8 cellular contexts compared by ENCODE assay signal in genomic region chr17:50139950-50140885, GRCh38. TPM values are rescaled to one million over a fixed set of nuclear protein-coding genes. Genes with fewer than 3 reads are reported as not detected.
DNase-seq lines count a peak whose midpoint lies in the region; ATAC-seq and TF ChIP-seq lines count a peak whose summit lies in the region.

No MANE protein-coding gene starts in this region.

- no peak overlapping the region for H2AFZ ChIP-seq in mammary epithelial cell (ENCODE audit: low read depth, low read length)

- no TSS peak for BruUV-seq in mammary epithelial cell (replicated peaks; lab: Mats Ljungman, UMichigan)

- H3K27ac ChIP-seq in BLaER1: 0 out of 2 replicates have a peak overlapping the region, but pooled peaks have one; percentile 11
- H3K27ac ChIP-seq in mammary epithelial cell (ENCODE audit: insufficient read depth, low read depth, low read length): no peak overlapping the region

- H4K20me1 ChIP-seq in BLaER1: peaks cover 100% of the 10 kb centered on the region
- H4K20me1 ChIP-seq in mammary epithelial cell (ENCODE audit: insufficient read depth, low read length): no peaks in the 10 kb centered on the region

- H3K4me3 ChIP-seq in BLaER1 (peak overlapping the region; percentile 3; the same call in 1 of the 2 replicates), mammary epithelial cell (replicated peaks in 1 of 3; ENCODE audit: insufficient read depth in 1 of 3, low read depth in 2 of 3, low read length in 3 of 3) (no peak overlapping the region), kidney epithelial cell (ENCODE audit: low read depth, low read length) (no peak overlapping the region)

- POLR2A ChIA-PET in activated B cell treated with CpG ODN at 0.5 μM for 24 hours (lab: Charles Lee): interaction anchor here (0.6 to 4.0 kb wide), 8 partner anchors 9 to 389 kb away, joined by 3 to 40 read pairs (median 8); partner anchors contain the start of genes PPP1R9B and SAMD14

- H3K9me3 ChIP-seq in BLaER1 (no peaks in the 10 kb centered on the region), mammary epithelial cell (replicated peaks; ENCODE audit: insufficient read depth, low read length) (peaks cover 2% of the 10 kb centered on the region)

- H3K4me2 ChIP-seq in BLaER1 (peak overlapping the region; percentile 68), mammary epithelial cell (ENCODE audit: insufficient read depth, low read depth, low read length) (no peak overlapping the region)

- 57% methylated on average over 15 of the region's 19 CpGs for WGBS in mammary epithelial cell (ENCODE audit: low coverage, missing lambda C conversion rate)

- in situ Hi-C loops in mammary epithelial cell (cut with MboI; ENCODE audit: low sequenced_read_pairs in 2 of 2): no loop called here

- peaks cover 100% of the 10 kb centered on the region for H3K36me3 Mint-ChIP-seq in activated B cell treated with CpG ODN at 0.5 μM for 24 hours (ENCODE audit: low read depth)

- H3K36me3 ChIP-seq in BLaER1 (peaks cover 100% of the 10 kb centered on the region), mammary epithelial cell (ENCODE audit: insufficient read depth, low read length) (peaks cover 40% of the 10 kb centered on the region), kidney epithelial cell (ENCODE audit: control insufficient read depth, insufficient read depth, low read length) (peaks cover 16% of the 10 kb centered on the region)

- peak overlapping the region; percentile 70 for H3K27ac Mint-ChIP-seq in activated B cell treated with CpG ODN at 0.5 μM for 24 hours

- TF ChIP-seq CTCF in activated B cell treated with CpG ODN at 0.5 μM for 24 hours (IDR thresholded peaks at IDR 0.05) (peak; percentile 43), mammary epithelial cell (conservative IDR thresholded peaks at IDR 0.05 in 1 of 2, IDR thresholded peaks at IDR 0.05 in 1 of 2; ENCODE audit: extremely low read depth in 1 of 2, insufficient read depth in 1 of 2, low read depth in 1 of 2, low read length in 2 of 2) (peak; percentile 82 to 86), kidney epithelial cell (IDR thresholded peaks at IDR 0.05; ENCODE audit: insufficient read depth, low read length, poor library complexity, severe bottlenecking) (peak; percentile 95)

- dilution Hi-C loops in mammary epithelial cell (cut with HindIII; ENCODE audit: low sequenced_read_pairs): no loop called here

- peaks cover 63% of the 10 kb centered on the region for H3K4me1 Mint-ChIP-seq in activated B cell treated with CpG ODN at 0.5 μM for 24 hours

- H3K27me3 Mint-ChIP-seq in activated B cell treated with CpG ODN at 0.5 μM for 24 hours: no peaks in the 10 kb centered on the region

- H3K9me3 Mint-ChIP-seq in activated B cell treated with CpG ODN at 0.5 μM for 24 hours: no peaks in the 10 kb centered on the region

- DNase-seq in NCI-H1105 treated with DMSO at 0.1 percent for 48 hours (lab: John Stamatoyannopoulos, UW) (peak; percentile 47), activated B cell treated with CpG ODN at 0.5 μM for 24 hours (peak; percentile 76), mammary epithelial cell (peak; percentile 57), kidney epithelial cell (ENCODE audit: low read depth) (no peak)
- peak; percentile 76 to 80 for DNase-seq in stimulated activated CD4-positive, alpha-beta T cell treated with anti-CD3 and anti-CD28 coated beads, Interleukin-2, amount 100 ng/mL, for 48 hours

- H3K4me1 ChIP-seq in BLaER1 (peaks cover 51% of the 10 kb centered on the region), mammary epithelial cell (ENCODE audit: insufficient read depth, low read length) (no peaks in the 10 kb centered on the region)

- peaks cover 6% of the 10 kb centered on the region for H3K79me2 ChIP-seq in mammary epithelial cell (ENCODE audit: insufficient read depth, low read length)

- CTCF ChIA-PET in activated B cell treated with CpG ODN at 0.5 μM for 24 hours (lab: Charles Lee) (interaction anchor here (0.9 to 3.4 kb wide), 13 partner anchors 8 to 156 kb away, joined by 3 to 19 read pairs (median 4); partner anchors contain the start of gene SAMD14), mammary epithelial cell (lab: Charles Lee; ENCODE audit: low non-redundant PET) (interaction anchor here (0.6 to 0.8 kb wide), 3 partner anchors 10 to 48 kb away, joined by 3 to 8 read pairs (median 6); no protein-coding TSS in a partner anchor)

- peak overlapping the region; percentile 41 for H3K4me3 Mint-ChIP-seq in activated B cell treated with CpG ODN at 0.5 μM for 24 hours

- H3K27me3 ChIP-seq in BLaER1 (no peaks in the 10 kb centered on the region), mammary epithelial cell (ENCODE audit: insufficient read depth, low read length) (no peaks in the 10 kb centered on the region), kidney epithelial cell (ENCODE audit: control insufficient read depth, insufficient read depth, low read length) (no peaks in the 10 kb centered on the region)

- H3K9ac ChIP-seq in BLaER1 (no peak overlapping the region), mammary epithelial cell (ENCODE audit: insufficient read depth, low read length) (no peak overlapping the region)

- intact Hi-C loops in activated B cell treated with CpG ODN at 0.5 μM for 24 hours (cut with micrococcal nuclease) (loop anchor here (1.0 to 10.0 kb wide), 3 partner anchors 8 to 375 kb away; partner anchors contain the start of gene FAM117A), mammary epithelial cell (cut with micrococcal nuclease) (loop anchor here (1.0 to 2.0 kb wide), 3 partner anchors 21 to 59 kb away; partner anchors contain the start of gene PDK2)

- ATAC-seq in GM19438 (IDR thresholded peaks at IDR 0.05; ENCODE audit: low read depth, unreplicated experiment): peak; percentile 58
- ATAC-seq in activated B cell treated with CpG ODN at 0.5 μM for 24 hours (ENCODE audit: low read depth): peak; percentile 85
- no peak for ATAC-seq in GM19023 (IDR thresholded peaks at IDR 0.05; ENCODE audit: unreplicated experiment)

RNA-seq across cellular contexts. Expression of gene SAMD14, which starts 10.3 kb away (rescaled TPM):
- 4.7 and 4.9 TPM in 2 replicates for total RNA-seq in activated B cell treated with CpG ODN at 0.5 μM for 24 hours
- under 1 TPM; 0.12 to 0.33 TPM for total RNA-seq in mammary epithelial cell
- 0.05 TPM for polyA plus RNA-seq in mammary epithelial cell
- polyA minus RNA-seq in mammary epithelial cell: 0.98 TPM
- 13.3 and 14.7 TPM in 2 replicates for total RNA-seq in kidney epithelial cell

RNA-seq across cellular contexts. Expression of gene PPP1R9B, which starts 10.3 kb away (rescaled TPM):
- total RNA-seq in activated B cell treated with CpG ODN at 0.5 μM for 24 hours (300 and 313 TPM in 2 replicates), mammary epithelial cell (10 to 100 TPM; 19.5 to 46.7 TPM), kidney epithelial cell (35.2 and 38.2 TPM in 2 replicates)
- polyA plus RNA-seq in mammary epithelial cell: 13.7 TPM
- polyA minus RNA-seq in mammary epithelial cell: 19.9 TPM

RNA-seq across cellular contexts. Expression of gene SGCA, which starts 25.6 kb away (rescaled TPM):
- 1.7 and 2.2 TPM in 2 replicates for total RNA-seq in activated B cell treated with CpG ODN at 0.5 μM for 24 hours
- not detected for total RNA-seq in mammary epithelial cell
- not detected for polyA plus RNA-seq in mammary epithelial cell
- polyA minus RNA-seq in mammary epithelial cell: not detected
- not detected in 2 replicates for total RNA-seq in kidney epithelial cell

RNA-seq across cellular contexts. Expression of gene PDK2, which starts 45.1 kb away (rescaled TPM):
- total RNA-seq in activated B cell treated with CpG ODN at 0.5 μM for 24 hours (15.9 and 16.2 TPM in 2 replicates), mammary epithelial cell (10 to 100 TPM; 18.2 to 24.8 TPM), kidney epithelial cell (12.7 and 14.5 TPM in 2 replicates)
- 7.7 TPM for polyA plus RNA-seq in mammary epithelial cell
- 13.5 TPM for polyA minus RNA-seq in mammary epithelial cell

Comparison
In these comparisons a context has a peak if more than half of its experiments do, and no peak if none do; other contexts are left out.
1. CTCF ChIP-seq: peak in every context shown above with its lines; median percentile 95 in kidney epithelial cell; 84 in mammary epithelial cell; 43 in activated B cell treated with CpG ODN at 0.5 μM for 24 hours.